8 cellular contexts compared by ENCODE assay signal in the genomic region with DNA sequence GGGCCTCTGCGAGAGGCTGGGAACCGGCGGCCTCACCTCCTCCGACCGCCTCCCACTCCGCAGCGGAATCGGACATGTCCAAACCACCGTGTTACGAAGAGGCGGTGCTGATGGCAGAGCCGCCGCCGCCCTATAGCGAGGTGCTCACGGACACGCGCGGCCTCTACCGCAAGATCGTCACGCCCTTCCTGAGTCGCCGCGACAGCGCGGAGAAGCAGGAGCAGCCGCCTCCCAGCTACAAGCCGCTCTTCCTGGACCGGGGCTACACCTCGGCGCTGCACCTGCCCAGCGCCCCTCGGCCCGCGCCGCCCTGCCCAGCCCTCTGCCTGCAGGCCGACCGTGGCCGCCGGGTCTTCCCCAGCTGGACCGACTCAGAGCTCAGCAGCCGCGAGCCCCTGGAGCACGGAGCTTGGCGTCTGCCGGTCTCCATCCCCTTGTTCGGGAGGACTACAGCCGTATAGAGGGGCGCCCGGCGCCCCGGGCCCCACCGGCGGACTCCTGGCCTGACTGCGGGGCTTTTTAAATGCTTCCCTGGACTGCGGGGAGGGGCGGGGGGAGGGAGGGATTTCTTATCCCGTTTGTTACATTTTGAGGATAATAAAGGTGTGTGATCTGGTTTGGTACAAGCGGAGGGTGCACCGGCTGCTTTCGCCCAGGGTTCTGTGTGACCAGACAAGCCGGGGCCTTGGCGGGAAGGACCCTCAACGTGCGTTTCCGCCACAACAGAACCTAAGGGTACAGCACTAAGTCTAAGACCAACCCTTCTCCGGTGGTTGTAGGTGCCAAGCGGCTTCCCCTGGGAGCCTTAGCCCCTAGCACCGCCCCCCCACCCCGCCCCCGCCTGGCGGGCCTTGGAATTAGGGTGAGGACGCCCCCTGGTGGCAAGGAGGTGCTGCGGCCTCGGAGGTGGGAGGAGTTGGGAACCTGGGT. TPM values are rescaled to one million over a fixed set of nuclear protein-coding genes. Genes with fewer than 3 reads are reported as not detected.
DNase-seq lines count a peak whose midpoint lies in the region; ATAC-seq and TF ChIP-seq lines count a peak whose summit lies in the region.

No MANE protein-coding gene starts in this region.

- H3K79me2 ChIP-seq in neural cell (replicated peaks; ENCODE audit: insufficient read depth, low read length), result peaks cover 5% of the 10 kb centered on the region

- TF ChIP-seq CTCF in RWPE1 (conservative IDR thresholded peaks at IDR 0.05; ENCODE audit: low read depth) (peak; percentile 97), fibroblast of the aortic adventitia (IDR thresholded peaks at IDR 0.05; ENCODE audit: insufficient read depth, low read length) (peak; percentile 98), neural cell (IDR thresholded peaks at IDR 0.05; ENCODE audit: poor library complexity, severe bottlenecking) (peak; percentile 78)

- peaks cover 17% of the 10 kb centered on the region for H3K4me1 Mint-ChIP-seq in activated T-helper 2 cell treated with anti-CD3 and anti-CD28 coated beads, Interferon-gamma antibody, Interleukin-2, Interleukin-4, amounts not matched to agents 10 μg/mL and 5 μg/mL and 100 μg/mL, durations not matched to agents 14 hours and 24 hours and 36 hours (ENCODE audit: low read depth)
- H3K4me1 Mint-ChIP-seq in stimulated activated naive CD8-positive, alpha-beta T cell treated with anti-CD3 and anti-CD28 coated beads, Interleukin-15, amount 100 ng/mL, for 72 hours, result peaks cover 42% of the 10 kb centered on the region

- H3F3A ChIP-seq in neural cell (ENCODE audit: insufficient read depth, low read length, poor library complexity, severe bottlenecking), result peaks cover 5% of the 10 kb centered on the region

- no peak overlapping the region for H2AFZ ChIP-seq in neural cell (ENCODE audit: low read depth, low read length)

- H3K27ac Mint-ChIP-seq in activated T-helper 2 cell treated with anti-CD3 and anti-CD28 coated beads, Interferon-gamma antibody, Interleukin-2, Interleukin-4, amounts not matched to agents 10 μg/mL and 5 μg/mL and 100 μg/mL, durations not matched to agents 14 hours and 24 hours and 36 hours, result peak overlapping the region; percentile 76
- H3K27ac Mint-ChIP-seq in stimulated activated naive CD8-positive, alpha-beta T cell treated with anti-CD3 and anti-CD28 coated beads, Interleukin-15, amount 100 ng/mL, for 72 hours, result peak overlapping the region; percentile 92 to 93

- peak overlapping the region; percentile 84 for H3K27ac ChIP-seq in RWPE1
- peak overlapping the region; percentile 90 for H3K27ac ChIP-seq in neural cell (ENCODE audit: low read length)

- CTCF ChIA-PET in RWPE1 (lab: Yijun Ruan, JAX), result interaction anchor here (0.7 to 11.5 kb wide), 24 partner anchors 11 to 148 kb away, joined by 3 to 210 read pairs (median 5); partner anchors contain the start of genes GRK6, MXD3, PFN3 and TMED9

- no peaks in the 10 kb centered on the region for H3K9me2 ChIP-seq in neural cell (ENCODE audit: insufficient read depth, low read length)

- TF ChIP-seq EP300 in neural cell (conservative IDR thresholded peaks at IDR 0.05; ENCODE audit: poor library complexity, severe bottlenecking), result no peak

- H3K36me3 Mint-ChIP-seq in activated T-helper 2 cell treated with anti-CD3 and anti-CD28 coated beads, Interferon-gamma antibody, Interleukin-2, Interleukin-4, amounts not matched to agents 10 μg/mL and 5 μg/mL and 100 μg/mL, durations not matched to agents 14 hours and 24 hours and 36 hours (ENCODE audit: low read depth), result peaks cover 2% of the 10 kb centered on the region

- peak; percentile 46 for TF ChIP-seq RAD21 in neural cell (conservative IDR thresholded peaks at IDR 0.05)

- peak; percentile 51 for DNase-seq in DMS153 treated with DMSO at 0.1 percent for 48 hours (lab: John Stamatoyannopoulos, UW; ENCODE audit: unreplicated experiment)
- peak; percentile 76 for DNase-seq in LHCN-M2 (ENCODE audit: low read depth)
- peak; percentile 99 for DNase-seq in RWPE1 (ENCODE audit: low spot score)
- peak; percentile 82 for DNase-seq in activated T-helper 2 cell treated with anti-CD3 and anti-CD28 coated beads, Interferon-gamma antibody, Interleukin-2, Interleukin-4, amounts not matched to agents 10 μg/mL and 5 μg/mL and 100 μg/mL, durations not matched to agents 14 hours and 24 hours and 36 hours (ENCODE audit: low spot score)
- DNase-seq in fibroblast of the aortic adventitia (ENCODE audit: low read depth), result peak; percentile 90
- DNase-seq in stimulated activated naive CD8-positive, alpha-beta T cell treated with anti-CD3 and anti-CD28 coated beads, Interleukin-15, amount 100 ng/mL, for 72 hours, result peak; percentile 91

- no peaks in the 10 kb centered on the region for H3K9me3 Mint-ChIP-seq in activated T-helper 2 cell treated with anti-CD3 and anti-CD28 coated beads, Interferon-gamma antibody, Interleukin-2, Interleukin-4, amounts not matched to agents 10 μg/mL and 5 μg/mL and 100 μg/mL, durations not matched to agents 14 hours and 24 hours and 36 hours
- H3K9me3 Mint-ChIP-seq in stimulated activated naive CD8-positive, alpha-beta T cell treated with anti-CD3 and anti-CD28 coated beads, Interleukin-15, amount 100 ng/mL, for 72 hours, result no peaks in the 10 kb centered on the region

- H3K4me3 Mint-ChIP-seq in activated T-helper 2 cell treated with anti-CD3 and anti-CD28 coated beads, Interferon-gamma antibody, Interleukin-2, Interleukin-4, amounts not matched to agents 10 μg/mL and 5 μg/mL and 100 μg/mL, durations not matched to agents 14 hours and 24 hours and 36 hours (ENCODE audit: low read depth), result peak overlapping the region; percentile 84
- peak overlapping the region; percentile 82 to 84 for H3K4me3 Mint-ChIP-seq in stimulated activated naive CD8-positive, alpha-beta T cell treated with anti-CD3 and anti-CD28 coated beads, Interleukin-15, amount 100 ng/mL, for 72 hours

- H3K27me3 ChIP-seq in neural cell (ENCODE audit: insufficient read depth, low read depth, low read length), result no peaks in the 10 kb centered on the region

- peak overlapping the region; percentile 86 for H3K9ac ChIP-seq in neural cell (ENCODE audit: low read length)

- ATAC-seq in GM21619 (IDR thresholded peaks at IDR 0.05; ENCODE audit: unreplicated experiment), result peak; percentile 10
- peak; percentile 51 for ATAC-seq in stimulated activated naive CD8-positive, alpha-beta T cell treated with anti-CD3 and anti-CD28 coated beads, Interleukin-15, amount 100 ng/mL, for 72 hours

- intact Hi-C loops in activated T-helper 2 cell treated with anti-CD3 and anti-CD28 coated beads, Interferon-gamma antibody, Interleukin-2, Interleukin-4, amounts not matched to agents 10 μg/mL and 5 μg/mL and 100 μg/mL, durations not matched to agents 14 hours and 24 hours and 36 hours (cut with micrococcal nuclease), result loop anchor here (1.0 kb wide), 5 partner anchors 27 to 144 kb away; partner anchors contain the start of genes GRK6 and PDLIM7

- H3K4me3 ChIP-seq in fibroblast of the aortic adventitia (ENCODE audit: low read depth, low read length) (peak overlapping the region; percentile 22), neural cell (ENCODE audit: low read length) (peak overlapping the region; percentile 72)

- H3K27me3 Mint-ChIP-seq in activated T-helper 2 cell treated with anti-CD3 and anti-CD28 coated beads, Interferon-gamma antibody, Interleukin-2, Interleukin-4, amounts not matched to agents 10 μg/mL and 5 μg/mL and 100 μg/mL, durations not matched to agents 14 hours and 24 hours and 36 hours (ENCODE audit: low read depth), result peaks cover 8% of the 10 kb centered on the region
- no peaks in the 10 kb centered on the region for H3K27me3 Mint-ChIP-seq in stimulated activated naive CD8-positive, alpha-beta T cell treated with anti-CD3 and anti-CD28 coated beads, Interleukin-15, amount 100 ng/mL, for 72 hours

- peaks cover 9% of the 10 kb centered on the region for H3K36me3 ChIP-seq in neural cell (ENCODE audit: insufficient read depth, low read length)

- peak overlapping the region; percentile 59 for H3K4me2 ChIP-seq in neural cell (ENCODE audit: low read length)

- H4K20me1 ChIP-seq in neural cell (ENCODE audit: insufficient read depth), result peaks cover 19% of the 10 kb centered on the region

- H3K9me3 ChIP-seq in neural cell (ENCODE audit: low read length), result no peaks in the 10 kb centered on the region

- POLR2A ChIA-PET in RWPE1 (lab: Yijun Ruan, JAX; ENCODE audit: low non-redundant PET), result interaction anchor here (0.6 to 2.5 kb wide), 3 partner anchors 30 to 67 kb away, joined by 3 to 20 read pairs (median 7); partner anchors contain the start of gene GRK6

RNA-seq across cellular contexts. Expression of gene PRR7, which starts 9.3 kb away (rescaled TPM):
- 48.0 and 55.4 TPM in 2 replicates for total RNA-seq in LHCN-M2 (2014; rRNA removed)
- 15.5 TPM for polyA plus RNA-seq in LHCN-M2 (2012)
- 12.1 and 13.0 TPM in 2 replicates for total RNA-seq in activated T-helper 2 cell treated with anti-CD3 and anti-CD28 coated beads, Interferon-gamma antibody, Interleukin-2, Interleukin-4, amounts not matched to agents 10 μg/mL and 5 μg/mL and 100 μg/mL, durations not matched to agents 14 hours and 24 hours and 36 hours
- total RNA-seq in fibroblast of the aortic adventitia (ENCODE audit: low replicate concordance), result 2.2 and 8.8 TPM in 2 replicates
- polyA plus RNA-seq in neural cell, result 44.1 and 46.6 TPM in 2 replicates
- polyA minus RNA-seq in neural cell, result 25.1 and 28.8 TPM in 2 replicates

RNA-seq across cellular contexts. Expression of gene DBN1, which starts 17.5 kb away (rescaled TPM):
- total RNA-seq in LHCN-M2 (2014; rRNA removed) (210 and 233 TPM in 2 replicates), fibroblast of the aortic adventitia (ENCODE audit: low replicate concordance) (151 and 188 TPM in 2 replicates)
- polyA plus RNA-seq in LHCN-M2 (2012), result 245 TPM
- 28.7 and 32.9 TPM in 2 replicates for total RNA-seq in activated T-helper 2 cell treated with anti-CD3 and anti-CD28 coated beads, Interferon-gamma antibody, Interleukin-2, Interleukin-4, amounts not matched to agents 10 μg/mL and 5 μg/mL and 100 μg/mL, durations not matched to agents 14 hours and 24 hours and 36 hours
- 319 and 353 TPM in 2 replicates for polyA plus RNA-seq in neural cell
- 348 and 404 TPM in 2 replicates for polyA minus RNA-seq in neural cell

RNA-seq across cellular contexts. Expression of gene GRK6, which starts 29.4 kb away (rescaled TPM):
- 23.8 TPM in 2 replicates for total RNA-seq in LHCN-M2 (2014; rRNA removed)
- polyA plus RNA-seq in LHCN-M2 (2012), result 22.7 TPM
- 131 and 134 TPM in 2 replicates for total RNA-seq in activated T-helper 2 cell treated with anti-CD3 and anti-CD28 coated beads, Interferon-gamma antibody, Interleukin-2, Interleukin-4, amounts not matched to agents 10 μg/mL and 5 μg/mL and 100 μg/mL, durations not matched to agents 14 hours and 24 hours and 36 hours
- total RNA-seq in fibroblast of the aortic adventitia (ENCODE audit: low replicate concordance), result 9.3 and 15.7 TPM in 2 replicates
- 22.6 and 26.5 TPM in 2 replicates for polyA plus RNA-seq in neural cell
- polyA minus RNA-seq in neural cell, result 38.1 and 38.5 TPM in 2 replicates

RNA-seq across cellular contexts. Expression of gene PDLIM7, which starts 41.5 kb away (rescaled TPM):
- total RNA-seq in LHCN-M2 (2014; rRNA removed) (252 and 281 TPM in 2 replicates), fibroblast of the aortic adventitia (ENCODE audit: low replicate concordance) (13.7 and 91.4 TPM in 2 replicates)
- 380 TPM for polyA plus RNA-seq in LHCN-M2 (2012)
- total RNA-seq in activated T-helper 2 cell treated with anti-CD3 and anti-CD28 coated beads, Interferon-gamma antibody, Interleukin-2, Interleukin-4, amounts not matched to agents 10 μg/mL and 5 μg/mL and 100 μg/mL, durations not matched to agents 14 hours and 24 hours and 36 hours, result 85.4 and 86.9 TPM in 2 replicates
- 21.0 and 45.4 TPM in 2 replicates for polyA plus RNA-seq in neural cell
- polyA minus RNA-seq in neural cell, result 16.6 and 20.5 TPM in 2 replicates

RNA-seq across cellular contexts. Expression of gene F12, which starts 46.6 kb away (rescaled TPM):
- total RNA-seq in LHCN-M2 (2014; rRNA removed) (3.1 and 3.6 TPM in 2 replicates), fibroblast of the aortic adventitia (ENCODE audit: low replicate concordance) (0.27 and 1.4 TPM in 2 replicates)
- polyA plus RNA-seq in LHCN-M2 (2012), result 1.6 TPM
- 3.5 and 5.8 TPM in 2 replicates for total RNA-seq in activated T-helper 2 cell treated with anti-CD3 and anti-CD28 coated beads, Interferon-gamma antibody, Interleukin-2, Interleukin-4, amounts not matched to agents 10 μg/mL and 5 μg/mL and 100 μg/mL, durations not matched to agents 14 hours and 24 hours and 36 hours
- polyA plus RNA-seq in neural cell, result 1.4 and 7.8 TPM in 2 replicates
- polyA minus RNA-seq in neural cell, result 2.9 and 3.6 TPM in 2 replicates

Comparison
In these comparisons a context has a peak if more than half of its experiments do, and no peak if none do; other contexts are left out.
1. Peak in every context shown above with its lines: DNase-seq, ATAC-seq, H3K4me3 ChIP-seq and H3K27ac ChIP-seq.